9 cellular contexts compared by ENCODE assay signal in the genomic region with DNA sequence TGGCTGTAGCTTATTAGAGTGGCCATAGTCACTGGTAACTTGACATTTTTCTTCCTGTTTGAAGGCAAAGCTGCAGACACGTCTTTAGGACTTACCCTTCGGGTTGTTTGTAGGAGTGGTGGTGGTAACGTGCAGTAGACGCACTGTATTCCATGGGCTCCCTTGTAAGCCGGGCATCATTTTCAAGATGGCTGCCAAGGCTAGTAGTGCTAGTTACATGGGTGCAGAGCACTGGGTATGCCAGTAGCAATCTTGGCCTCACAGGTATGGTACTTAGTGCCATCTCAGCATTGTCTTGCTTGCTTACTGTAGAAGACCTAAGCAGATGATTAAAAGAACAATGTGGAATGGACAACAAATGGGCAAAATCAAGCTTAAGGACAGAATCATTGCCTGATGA. TPM values are rescaled to one million over a fixed set of nuclear protein-coding genes. Genes with fewer than 3 reads are reported as not detected.
DNase-seq lines count a peak whose midpoint lies in the region; ATAC-seq and TF ChIP-seq lines count a peak whose summit lies in the region.
"Had no signal": no experiment of that assay in that cellular context is flagged by ENCODE, and none has a peak within 500 bp of the region (broad histone marks: within the 10 kb centered on the region; RNA-seq: fewer than 3 reads in every experiment).

No MANE protein-coding gene starts in this region.

- H3K9ac ChIP-seq in SU-DHL-6 (ENCODE audit: low read length) (peak overlapping the region; percentile 94), endodermal cell (ENCODE audit: extremely low read depth, low read length, poor library complexity, severe bottlenecking) (peak overlapping the region; percentile 51), rectal smooth muscle tissue (ENCODE audit: low read length) (no peak overlapping the region)

- H3K36me3 Mint-ChIP-seq in endodermal cell (ENCODE audit: low read depth), result peaks cover 34% of the 10 kb centered on the region

- intact Hi-C loops in heart right ventricle (cut with DNase I), result loop anchor here in 3 of 10 donors (5.0 to 10.0 kb wide), 3 partner anchors 339 to 349 kb away; a partner anchor contains a TSS
- intact Hi-C loops in left ventricle myocardium superior (cut with micrococcal nuclease), result no loop called here

- H3K4me2 ChIP-seq in SU-DHL-6 (ENCODE audit: low read depth, low read length, poor library complexity, severe bottlenecking), result peak overlapping the region; percentile 89

- ATAC-seq in heart right ventricle, result no peak
- ATAC-seq in left ventricle myocardium superior, result no peak
- no peak for ATAC-seq in GM21515 (IDR thresholded peaks at IDR 0.05; ENCODE audit: unreplicated experiment)

- H3K27ac ChIP-seq in heart right ventricle, result peak overlapping the region in 4 of 10 donors; percentile 94 to 97 (median 95)
- H3K27ac ChIP-seq in SU-DHL-6 (ENCODE audit: low read depth, low read length), result no peak overlapping the region
- no peak overlapping the region for H3K27ac ChIP-seq in endodermal cell (ENCODE audit: low read depth, low read length)
- H3K27ac ChIP-seq in rectal smooth muscle tissue (ENCODE audit: low read depth, low read length), result no peak overlapping the region

- WGBS in heart right ventricle, 2 donors, result 42 to 50% methylated on average over 5 of the region's 5 CpGs
- WGBS in endodermal cell (ENCODE audit: insufficient coverage in 1 of 2, insufficient read length in 1 of 2), 2 experiments, result 16 to 27% methylated on average over 5 of the region's 5 CpGs

- no peaks in the 10 kb centered on the region for H3K27me3 Mint-ChIP-seq in endodermal cell (ENCODE audit: insufficient read depth)

- H4K20me1 ChIP-seq in SU-DHL-6 (ENCODE audit: low read depth, low read length), result peaks cover 58% of the 10 kb centered on the region

- H3K9me2 ChIP-seq in SU-DHL-6 (replicated peaks; ENCODE audit: insufficient read depth, low read length), result no peaks in the 10 kb centered on the region

- H3K4me1 Mint-ChIP-seq in endodermal cell, result peaks cover 48% of the 10 kb centered on the region

- TF ChIP-seq CTCF in heart right ventricle (IDR thresholded peaks at IDR 0.05) (no peak), SU-DHL-6 (IDR thresholded peaks at IDR 0.05; ENCODE audit: insufficient read depth, low read length, poor library complexity, severe bottlenecking) (no peak), endodermal cell (conservative IDR thresholded peaks at IDR 0.05) (no peak)

- H3K4me1 ChIP-seq in heart right ventricle, result peaks cover 4 to 78% (median 73%) of the 10 kb centered on the region in 9 donors
- H3K4me1 ChIP-seq in endodermal cell (ENCODE audit: control insufficient read depth, insufficient read depth, low read length), result peaks cover 25% of the 10 kb centered on the region
- H3K4me1 ChIP-seq in rectal smooth muscle tissue (ENCODE audit: control insufficient read depth, insufficient read depth, low read length), result peaks cover 16% of the 10 kb centered on the region

- peaks cover 17% of the 10 kb centered on the region; the same call in 1 of the 2 replicates for H3F3A ChIP-seq in SU-DHL-6 (ENCODE audit: insufficient read depth)

- H2AFZ ChIP-seq in SU-DHL-6 (ENCODE audit: low read depth, low read length, severe bottlenecking), result no peak overlapping the region

- no peaks in the 10 kb centered on the region for H3K9me3 ChIP-seq in heart right ventricle
- no peaks in the 10 kb centered on the region for H3K9me3 ChIP-seq in SU-DHL-6 (ENCODE audit: insufficient read depth, low read length)
- H3K9me3 ChIP-seq in endodermal cell (ENCODE audit: control insufficient read depth, low read length), result no peaks in the 10 kb centered on the region

- H3K4me3 Mint-ChIP-seq in endodermal cell, result peak overlapping the region; percentile 89

- H3K4me3 ChIP-seq in heart right ventricle (peak overlapping the region in 8 of 10 donors; percentile 78 to 86 (median 82)), SU-DHL-6 (ENCODE audit: insufficient read depth, low read length, poor library complexity, severe bottlenecking) (peak overlapping the region; percentile 85), endodermal cell (ENCODE audit: low read length) (peak overlapping the region; percentile 89), rectal smooth muscle tissue (ENCODE audit: low read length) (peak overlapping the region; percentile 67)

- no peaks in the 10 kb centered on the region for H3K9me3 Mint-ChIP-seq in endodermal cell

- DNase-seq in heart right ventricle (no peak), left ventricle myocardium superior (no peak), endodermal cell (peak; percentile 55), LoVo (ENCODE audit: low spot score) (no peak), mesenteric fat pad (ENCODE audit: low spot score) (no peak)

- H3K27ac Mint-ChIP-seq in endodermal cell, result peak overlapping the region; percentile 57

- H3K27me3 ChIP-seq in heart right ventricle, result no peaks in the 10 kb centered on the region
- H3K27me3 ChIP-seq in SU-DHL-6 (ENCODE audit: low read length), result no peaks in the 10 kb centered on the region
- H3K27me3 ChIP-seq in endodermal cell (ENCODE audit: control insufficient read depth, insufficient read depth, low read length, poor library complexity, severe bottlenecking), result no peaks in the 10 kb centered on the region
- no peaks in the 10 kb centered on the region for H3K27me3 ChIP-seq in rectal smooth muscle tissue (ENCODE audit: control insufficient read depth, insufficient read depth, low read length)

- peaks cover 0 to 38% (median 0%) of the 10 kb centered on the region in 9 donors for H3K36me3 ChIP-seq in heart right ventricle
- peaks cover 49% of the 10 kb centered on the region for H3K36me3 ChIP-seq in SU-DHL-6 (ENCODE audit: low read length)
- H3K36me3 ChIP-seq in endodermal cell (ENCODE audit: control insufficient read depth, insufficient read depth, low read length), result peaks cover 49% of the 10 kb centered on the region
- H3K36me3 ChIP-seq in rectal smooth muscle tissue (ENCODE audit: control insufficient read depth, insufficient read depth, low read length), result peaks cover 4% of the 10 kb centered on the region

- peaks cover 73% of the 10 kb centered on the region for H3K79me2 ChIP-seq in SU-DHL-6 (ENCODE audit: insufficient read depth, low read length)

RNA-seq across cellular contexts. Expression of a gene that starts 1.9 kb away (rescaled TPM):
- total RNA-seq in heart right ventricle, result 100 to 1,000 TPM; 639 to 983 (median 777) TPM
- 1,000 to 10,000 TPM in 1 of 2 donors, 100 to 1,000 TPM in 1; 300 to 1,036 TPM for polyA plus RNA-seq in heart right ventricle
- 896 TPM for total RNA-seq in left ventricle myocardium superior
- total RNA-seq in endodermal cell, result 100 to 1,000 TPM; 655 to 668 TPM
- polyA plus RNA-seq in endodermal cell (2013, experiment 1 of 2), result 1,068 TPM
- polyA plus RNA-seq in endodermal cell (2013, experiment 2 of 2), result 1,071 TPM
- 677 TPM for total RNA-seq in mesenteric fat pad

RNA-seq across cellular contexts. Expression of a gene that starts 25.9 kb away (rescaled TPM):
- 10 to 100 TPM; 15.2 to 23.0 (median 18.3) TPM for total RNA-seq in heart right ventricle
- 10 to 100 TPM; 26.6 to 38.6 TPM for polyA plus RNA-seq in heart right ventricle
- 20.3 TPM for total RNA-seq in left ventricle myocardium superior
- total RNA-seq in endodermal cell, result 10 to 100 TPM; 63.3 to 73.2 TPM
- 48.6 TPM for polyA plus RNA-seq in endodermal cell (2013, experiment 1 of 2)
- 50.8 TPM for polyA plus RNA-seq in endodermal cell (2013, experiment 2 of 2)
- 20.8 TPM for total RNA-seq in mesenteric fat pad

RNA-seq across cellular contexts. Expression of a gene that starts 55.9 kb away (rescaled TPM):
- total RNA-seq in heart right ventricle (not detected), left ventricle myocardium superior (not detected), endodermal cell (10 to 100 TPM; 31.6 to 32.6 TPM), mesenteric fat pad (not detected)
- polyA plus RNA-seq in heart right ventricle, result under 1 TPM in 1 of 2 donors, not detected in 1; 0.06 TPM
- polyA plus RNA-seq in endodermal cell (2013, experiment 1 of 2), result 7.2 TPM
- polyA plus RNA-seq in endodermal cell (2013, experiment 2 of 2), result 7.2 TPM
- total RNA-seq: dermis microvascular lymphatic vessel endothelial cell had no signal

Comparison
In these comparisons a context has a peak if more than half of its experiments do, and no peak if none do; other contexts are left out.
1. RNA of a gene that starts 55.9 kb away (total RNA-seq): 31.6 to 32.6 TPM in endodermal cell; not detected in heart right ventricle, not detected in left ventricle myocardium superior (single experiment) and not detected in mesenteric fat pad (single experiment); every median in the first group is over 10 times any median in the second.
2. Peak in every context shown above with its lines, with median percentiles within 50 percentile points of each other: H3K4me3 ChIP-seq.